1 cellular context compared by ENCODE assay signal in genomic region chr7:148607151-148607661, GRCh38.
A peak's percentile ranks its signal among the peaks of the same experiment; 100 is the strongest.
TF ChIP-seq lines count a peak whose summit lies in the region.

No MANE protein-coding gene starts in this region.

TF ChIP-seq in H1, 55 proteins besides CTCF, POLR2A, EP300 and RAD21 (continued from another document):
- TF ChIP-seq MAFK (IDR thresholded peaks at IDR 0.05; ENCODE audit: low read depth, low read length) = no peak
- TF ChIP-seq TCF12 (IDR thresholded peaks at IDR 0.05; ENCODE audit: low read depth, low read length) = 0 out of 2 replicates have a peak, but pooled peaks have one; percentile 38
- no peak for TF ChIP-seq EGR1 (IDR thresholded peaks at IDR 0.05; ENCODE audit: borderline replicate concordance, low read depth, low read length)
- 0 out of 2 replicates have a peak, but pooled peaks have one; percentile 31 for TF ChIP-seq SP1 (IDR thresholded peaks at IDR 0.05; ENCODE audit: low read depth, low read length)
- no peak for TF ChIP-seq CHD2 (IDR thresholded peaks at IDR 0.05; ENCODE audit: low read length)
- TF ChIP-seq, protein P1, sequence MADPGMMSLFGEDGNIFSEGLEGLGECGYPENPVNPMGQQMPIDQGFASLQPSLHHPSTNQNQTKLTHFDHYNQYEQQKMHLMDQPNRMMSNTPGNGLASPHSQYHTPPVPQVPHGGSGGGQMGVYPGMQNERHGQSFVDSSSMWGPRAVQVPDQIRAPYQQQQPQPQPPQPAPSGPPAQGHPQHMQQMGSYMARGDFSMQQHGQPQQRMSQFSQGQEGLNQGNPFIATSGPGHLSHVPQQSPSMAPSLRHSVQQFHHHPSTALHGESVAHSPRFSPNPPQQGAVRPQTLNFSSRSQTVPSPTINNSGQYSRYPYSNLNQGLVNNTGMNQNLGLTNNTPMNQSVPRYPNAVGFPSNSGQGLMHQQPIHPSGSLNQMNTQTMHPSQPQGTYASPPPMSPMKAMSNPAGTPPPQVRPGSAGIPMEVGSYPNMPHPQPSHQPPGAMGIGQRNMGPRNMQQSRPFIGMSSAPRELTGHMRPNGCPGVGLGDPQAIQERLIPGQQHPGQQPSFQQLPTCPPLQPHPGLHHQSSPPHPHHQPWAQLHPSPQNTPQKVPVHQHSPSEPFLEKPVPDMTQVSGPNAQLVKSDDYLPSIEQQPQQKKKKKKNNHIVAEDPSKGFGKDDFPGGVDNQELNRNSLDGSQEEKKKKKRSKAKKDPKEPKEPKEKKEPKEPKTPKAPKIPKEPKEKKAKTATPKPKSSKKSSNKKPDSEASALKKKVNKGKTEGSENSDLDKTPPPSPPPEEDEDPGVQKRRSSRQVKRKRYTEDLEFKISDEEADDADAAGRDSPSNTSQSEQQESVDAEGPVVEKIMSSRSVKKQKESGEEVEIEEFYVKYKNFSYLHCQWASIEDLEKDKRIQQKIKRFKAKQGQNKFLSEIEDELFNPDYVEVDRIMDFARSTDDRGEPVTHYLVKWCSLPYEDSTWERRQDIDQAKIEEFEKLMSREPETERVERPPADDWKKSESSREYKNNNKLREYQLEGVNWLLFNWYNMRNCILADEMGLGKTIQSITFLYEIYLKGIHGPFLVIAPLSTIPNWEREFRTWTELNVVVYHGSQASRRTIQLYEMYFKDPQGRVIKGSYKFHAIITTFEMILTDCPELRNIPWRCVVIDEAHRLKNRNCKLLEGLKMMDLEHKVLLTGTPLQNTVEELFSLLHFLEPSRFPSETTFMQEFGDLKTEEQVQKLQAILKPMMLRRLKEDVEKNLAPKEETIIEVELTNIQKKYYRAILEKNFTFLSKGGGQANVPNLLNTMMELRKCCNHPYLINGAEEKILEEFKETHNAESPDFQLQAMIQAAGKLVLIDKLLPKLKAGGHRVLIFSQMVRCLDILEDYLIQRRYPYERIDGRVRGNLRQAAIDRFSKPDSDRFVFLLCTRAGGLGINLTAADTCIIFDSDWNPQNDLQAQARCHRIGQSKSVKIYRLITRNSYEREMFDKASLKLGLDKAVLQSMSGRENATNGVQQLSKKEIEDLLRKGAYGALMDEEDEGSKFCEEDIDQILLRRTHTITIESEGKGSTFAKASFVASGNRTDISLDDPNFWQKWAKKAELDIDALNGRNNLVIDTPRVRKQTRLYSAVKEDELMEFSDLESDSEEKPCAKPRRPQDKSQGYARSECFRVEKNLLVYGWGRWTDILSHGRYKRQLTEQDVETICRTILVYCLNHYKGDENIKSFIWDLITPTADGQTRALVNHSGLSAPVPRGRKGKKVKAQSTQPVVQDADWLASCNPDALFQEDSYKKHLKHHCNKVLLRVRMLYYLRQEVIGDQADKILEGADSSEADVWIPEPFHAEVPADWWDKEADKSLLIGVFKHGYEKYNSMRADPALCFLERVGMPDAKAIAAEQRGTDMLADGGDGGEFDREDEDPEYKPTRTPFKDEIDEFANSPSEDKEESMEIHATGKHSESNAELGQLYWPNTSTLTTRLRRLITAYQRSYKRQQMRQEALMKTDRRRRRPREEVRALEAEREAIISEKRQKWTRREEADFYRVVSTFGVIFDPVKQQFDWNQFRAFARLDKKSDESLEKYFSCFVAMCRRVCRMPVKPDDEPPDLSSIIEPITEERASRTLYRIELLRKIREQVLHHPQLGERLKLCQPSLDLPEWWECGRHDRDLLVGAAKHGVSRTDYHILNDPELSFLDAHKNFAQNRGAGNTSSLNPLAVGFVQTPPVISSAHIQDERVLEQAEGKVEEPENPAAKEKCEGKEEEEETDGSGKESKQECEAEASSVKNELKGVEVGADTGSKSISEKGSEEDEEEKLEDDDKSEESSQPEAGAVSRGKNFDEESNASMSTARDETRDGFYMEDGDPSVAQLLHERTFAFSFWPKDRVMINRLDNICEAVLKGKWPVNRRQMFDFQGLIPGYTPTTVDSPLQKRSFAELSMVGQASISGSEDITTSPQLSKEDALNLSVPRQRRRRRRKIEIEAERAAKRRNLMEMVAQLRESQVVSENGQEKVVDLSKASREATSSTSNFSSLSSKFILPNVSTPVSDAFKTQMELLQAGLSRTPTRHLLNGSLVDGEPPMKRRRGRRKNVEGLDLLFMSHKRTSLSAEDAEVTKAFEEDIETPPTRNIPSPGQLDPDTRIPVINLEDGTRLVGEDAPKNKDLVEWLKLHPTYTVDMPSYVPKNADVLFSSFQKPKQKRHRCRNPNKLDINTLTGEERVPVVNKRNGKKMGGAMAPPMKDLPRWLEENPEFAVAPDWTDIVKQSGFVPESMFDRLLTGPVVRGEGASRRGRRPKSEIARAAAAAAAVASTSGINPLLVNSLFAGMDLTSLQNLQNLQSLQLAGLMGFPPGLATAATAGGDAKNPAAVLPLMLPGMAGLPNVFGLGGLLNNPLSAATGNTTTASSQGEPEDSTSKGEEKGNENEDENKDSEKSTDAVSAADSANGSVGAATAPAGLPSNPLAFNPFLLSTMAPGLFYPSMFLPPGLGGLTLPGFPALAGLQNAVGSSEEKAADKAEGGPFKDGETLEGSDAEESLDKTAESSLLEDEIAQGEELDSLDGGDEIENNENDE (IDR thresholded peaks at IDR 0.05; ENCODE audit: insufficient replicate concordance, low read length) = peak; percentile 53
- TF ChIP-seq NANOG (IDR thresholded peaks at IDR 0.05; ENCODE audit: insufficient read depth, low read depth, low read length, poor library complexity, severe bottlenecking) = peak; percentile 74
- no peak for TF ChIP-seq MAX (IDR thresholded peaks at IDR 0.05)
- no peak for TF ChIP-seq ZNF274 (IDR thresholded peaks at IDR 0.05; ENCODE audit: borderline replicate concordance, extremely low read depth, low read length)
- TF ChIP-seq POU5F1 (IDR thresholded peaks at IDR 0.05; ENCODE audit: low read depth, low read length) = 0 out of 2 replicates have a peak, but pooled peaks have one; percentile 6
- TF ChIP-seq YY1 (IDR thresholded peaks at IDR 0.05; ENCODE audit: low read depth, low read length) = peak; percentile 44; the same call in 1 of the 2 replicates
